20 cellular contexts compared by ENCODE assay signal in genomic region chr11:61724437-61724836, GRCh38. TPM values are rescaled to one million over a fixed set of nuclear protein-coding genes. Genes with fewer than 3 reads are reported as not detected.
"Had no signal": no experiment of that assay in that cellular context is flagged by ENCODE, and none has a peak within 500 bp of the region (broad histone marks: within the 10 kb centered on the region; RNA-seq: fewer than 3 reads in every experiment).

No MANE protein-coding gene starts in this region.

- H3K36me3 ChIP-seq: lower lobe of right lung had no signal

- H3K27ac Mint-ChIP-seq: mesothelial cell of epicardium had no signal

- H3K4me2 ChIP-seq: hepatocyte had no signal

- H3K4me3 Mint-ChIP-seq: immature natural killer cell, mesothelial cell of epicardium had no signal

- H3K27ac ChIP-seq: foreskin keratinocyte, hepatocyte, left lung, lower lobe of right lung had no signal

- H3K9me3 ChIP-seq: esophagus muscularis mucosa, left lung, lower lobe of right lung, mucosa of descending colon had no signal

- DNase-seq: dermis blood vessel endothelial cell; dorsolateral prefrontal cortex; effector CD4-positive, alpha-beta T cell; effector memory CD4-positive, alpha-beta T cell; foreskin keratinocyte; glutamatergic neuron; head of caudate nucleus; hypothalamus; immature natural killer cell; islet precursor cell; kidney; kidney glomerular epithelial cell; left lung; lower lobe of right lung; mesenchymal stem cell; mucosa of descending colon had no signal

- H3K36me3 Mint-ChIP-seq: immature natural killer cell had no signal

- H3K4me1 Mint-ChIP-seq: mesothelial cell of epicardium had no signal

- H3K4me3 ChIP-seq: coronary artery, dorsolateral prefrontal cortex, esophagus muscularis mucosa, hepatocyte, left lung, lower lobe of right lung, mucosa of descending colon had no signal

- H3K4me1 ChIP-seq: foreskin keratinocyte, left lung had no signal

- ATAC-seq: foreskin keratinocyte, left lung, lower lobe of right lung, mucosa of descending colon had no signal

- H3K27me3 ChIP-seq: dorsolateral prefrontal cortex, esophagus muscularis mucosa, hepatocyte, left lung had no signal

- H3K9me3 Mint-ChIP-seq: immature natural killer cell, mesothelial cell of epicardium had no signal

- H2AFZ ChIP-seq: hepatocyte had no signal

RNA-seq across cellular contexts. Expression of gene DAGLA, which starts 44.2 kb away (rescaled TPM):
- polyA plus RNA-seq: immature natural killer cell had no signal
